Comparison of ENCODE assay signal across 28 cellular contexts in genomic region chr3:65607101-65607500, GRCh38.
"Had no signal": no experiment of that assay in that cellular context is flagged by ENCODE, and none has a peak within 500 bp of the region (broad histone marks: within the 10 kb centered on the region; RNA-seq: fewer than 3 reads in every experiment).

No MANE protein-coding gene starts in this region.

- H3K27ac ChIP-seq: epithelial cell of prostate, neutrophil, thoracic aorta, vagina had no signal

- H3K4me3 Mint-ChIP-seq: activated B cell treated with CpG ODN at 0.5 μM for 24 hours; activated CD8-positive, alpha-beta T cell treated with anti-CD3 and anti-CD28 coated beads for 36 hours; activated naive CD4-positive, alpha-beta T cell treated with anti-CD3 and anti-CD28 coated beads, Interleukin-2, amount 50 U/mL, for 24 hours; activated naive CD8-positive, alpha-beta T cell treated with anti-CD3 and anti-CD28 coated beads, Interleukin-2, amount 50 U/mL, for 24 hours; activated T-cell treated with anti-CD3 and anti-CD28 coated beads, Interleukin-2, amount 50 U/mL, for 4 hours; activated T-helper 17 cell treated with anti-CD3 and anti-CD28 coated beads, Interleukin-2, amount 50 U/mL, for 72 hours; central memory CD8-positive, alpha-beta T cell; nephron; stimulated activated effector memory CD8-positive, alpha-beta T cell treated with anti-CD3 and anti-CD28 coated beads, Interleukin-12 subunit alpha, Interleukin-12 subunit beta, amount 100 ng/mL, for 72 hours; stimulated activated naive CD8-positive, alpha-beta T cell treated with anti-CD3 and anti-CD28 coated beads, Interleukin-15, Interleukin-2, amounts not matched to agents 100 ng/mL and 50 ng/mL, for 24 hours had no signal

- H3K36me3 Mint-ChIP-seq: activated naive CD4-positive, alpha-beta T cell treated with anti-CD3 and anti-CD28 coated beads, Interleukin-2, amount 50 U/mL, for 24 hours; stimulated activated effector memory CD8-positive, alpha-beta T cell treated with anti-CD3 and anti-CD28 coated beads, Interleukin-12 subunit alpha, Interleukin-12 subunit beta, amount 100 ng/mL, for 72 hours had no signal

- H3K4me3 ChIP-seq: gastrocnemius medialis, thoracic aorta, vagina had no signal

- H3K9me3 Mint-ChIP-seq: activated B cell treated with CpG ODN at 0.5 μM for 24 hours; activated naive CD4-positive, alpha-beta T cell treated with anti-CD3 and anti-CD28 coated beads, Interleukin-2, amount 50 U/mL, for 24 hours; activated T-cell treated with anti-CD3 and anti-CD28 coated beads, Interleukin-2, amount 50 U/mL, for 4 hours; nephron; stimulated activated naive CD8-positive, alpha-beta T cell treated with anti-CD3 and anti-CD28 coated beads, Interleukin-15, Interleukin-2, amounts not matched to agents 100 ng/mL and 50 ng/mL, for 24 hours had no signal

- H3K4me1 Mint-ChIP-seq: activated B cell treated with CpG ODN at 0.5 μM for 24 hours; activated naive CD4-positive, alpha-beta T cell treated with anti-CD3 and anti-CD28 coated beads, Interleukin-2, amount 50 U/mL, for 24 hours; activated naive CD8-positive, alpha-beta T cell treated with anti-CD3 and anti-CD28 coated beads, Interleukin-2, amount 50 U/mL, for 24 hours; activated T-helper 17 cell treated with anti-CD3 and anti-CD28 coated beads, Interleukin-2, amount 50 U/mL, for 72 hours; central memory CD8-positive, alpha-beta T cell; nephron; stimulated activated effector memory CD8-positive, alpha-beta T cell treated with anti-CD3 and anti-CD28 coated beads, Interleukin-12 subunit alpha, Interleukin-12 subunit beta, amount 100 ng/mL, for 72 hours had no signal

- FAIRE-seq: islet of Langerhans had no signal

- H3K27me3 ChIP-seq: gastrocnemius medialis, neutrophil, right lobe of liver, vagina had no signal

- DNase-seq: activated B cell treated with CpG ODN at 0.5 μM for 24 hours; activated CD4-positive, alpha-beta T cell treated with anti-CD3 and anti-CD28 coated beads, Interleukin-2, amount 50 U/mL, for 1 hour; activated CD8-positive, alpha-beta T cell treated with anti-CD3 and anti-CD28 coated beads for 36 hours; activated gamma-delta T cell treated with Interleukin-2 at 50 U/mL for 16 hours; activated naive CD8-positive, alpha-beta T cell treated with anti-CD3 and anti-CD28 coated beads, Interleukin-2, amount 50 U/mL, for 24 hours; activated T-cell treated with anti-CD3 and anti-CD28 coated beads, Interleukin-2, amount 50 U/mL, for 4 hours; amygdala; dermis blood vessel endothelial cell; effector CD4-positive, alpha-beta T cell; gastrocnemius medialis; glutamatergic neuron; left cardiac atrium; left ventricle myocardium superior; right lobe of liver; stimulated activated CD4-positive, alpha-beta T cell treated with anti-CD3 and anti-CD28 coated beads, Interleukin-4, amount 100 ng/mL, for 24 hours; T-helper 2 cell; trophoblast cell had no signal

- H3K27ac Mint-ChIP-seq: activated B cell treated with CpG ODN at 0.5 μM for 24 hours; activated CD8-positive, alpha-beta T cell treated with anti-CD3 and anti-CD28 coated beads for 36 hours; activated naive CD4-positive, alpha-beta T cell treated with anti-CD3 and anti-CD28 coated beads, Interleukin-2, amount 50 U/mL, for 24 hours; activated naive CD8-positive, alpha-beta T cell treated with anti-CD3 and anti-CD28 coated beads, Interleukin-2, amount 50 U/mL, for 24 hours; activated T-helper 17 cell treated with anti-CD3 and anti-CD28 coated beads, Interleukin-2, amount 50 U/mL, for 72 hours; nephron; stimulated activated effector memory CD8-positive, alpha-beta T cell treated with anti-CD3 and anti-CD28 coated beads, Interleukin-12 subunit alpha, Interleukin-12 subunit beta, amount 100 ng/mL, for 72 hours; stimulated activated naive CD8-positive, alpha-beta T cell treated with anti-CD3 and anti-CD28 coated beads, Interleukin-15, Interleukin-2, amounts not matched to agents 100 ng/mL and 50 ng/mL, for 24 hours had no signal

- H3K9me3 ChIP-seq: gastrocnemius medialis, neutrophil, right lobe of liver, thoracic aorta, vagina had no signal

- H3K4me1 ChIP-seq: gastrocnemius medialis had no signal

- H3K27me3 Mint-ChIP-seq: activated B cell treated with CpG ODN at 0.5 μM for 24 hours; activated CD8-positive, alpha-beta T cell treated with anti-CD3 and anti-CD28 coated beads for 36 hours; activated naive CD4-positive, alpha-beta T cell treated with anti-CD3 and anti-CD28 coated beads, Interleukin-2, amount 50 U/mL, for 24 hours; activated naive CD8-positive, alpha-beta T cell treated with anti-CD3 and anti-CD28 coated beads, Interleukin-2, amount 50 U/mL, for 24 hours; activated T-helper 17 cell treated with anti-CD3 and anti-CD28 coated beads, Interleukin-2, amount 50 U/mL, for 72 hours; central memory CD8-positive, alpha-beta T cell; stimulated activated naive CD8-positive, alpha-beta T cell treated with anti-CD3 and anti-CD28 coated beads, Interleukin-15, Interleukin-2, amounts not matched to agents 100 ng/mL and 50 ng/mL, for 24 hours had no signal

- H3K36me3 ChIP-seq: gastrocnemius medialis, neutrophil, right lobe of liver, thoracic aorta, vagina had no signal

- ATAC-seq: activated CD8-positive, alpha-beta T cell treated with anti-CD3 and anti-CD28 coated beads for 36 hours; activated naive CD8-positive, alpha-beta T cell treated with anti-CD3 and anti-CD28 coated beads, Interleukin-2, amount 50 U/mL, for 24 hours; activated T-cell treated with anti-CD3 and anti-CD28 coated beads, Interleukin-2, amount 50 U/mL, for 4 hours; activated T-helper 17 cell treated with anti-CD3 and anti-CD28 coated beads, Interleukin-2, amount 50 U/mL, for 72 hours; gastrocnemius medialis; left cardiac atrium; left ventricle myocardium superior; stimulated activated effector memory CD8-positive, alpha-beta T cell treated with anti-CD3 and anti-CD28 coated beads, Interleukin-12 subunit alpha, Interleukin-12 subunit beta, amount 100 ng/mL, for 72 hours had no signal
